In the genomic region with DNA sequence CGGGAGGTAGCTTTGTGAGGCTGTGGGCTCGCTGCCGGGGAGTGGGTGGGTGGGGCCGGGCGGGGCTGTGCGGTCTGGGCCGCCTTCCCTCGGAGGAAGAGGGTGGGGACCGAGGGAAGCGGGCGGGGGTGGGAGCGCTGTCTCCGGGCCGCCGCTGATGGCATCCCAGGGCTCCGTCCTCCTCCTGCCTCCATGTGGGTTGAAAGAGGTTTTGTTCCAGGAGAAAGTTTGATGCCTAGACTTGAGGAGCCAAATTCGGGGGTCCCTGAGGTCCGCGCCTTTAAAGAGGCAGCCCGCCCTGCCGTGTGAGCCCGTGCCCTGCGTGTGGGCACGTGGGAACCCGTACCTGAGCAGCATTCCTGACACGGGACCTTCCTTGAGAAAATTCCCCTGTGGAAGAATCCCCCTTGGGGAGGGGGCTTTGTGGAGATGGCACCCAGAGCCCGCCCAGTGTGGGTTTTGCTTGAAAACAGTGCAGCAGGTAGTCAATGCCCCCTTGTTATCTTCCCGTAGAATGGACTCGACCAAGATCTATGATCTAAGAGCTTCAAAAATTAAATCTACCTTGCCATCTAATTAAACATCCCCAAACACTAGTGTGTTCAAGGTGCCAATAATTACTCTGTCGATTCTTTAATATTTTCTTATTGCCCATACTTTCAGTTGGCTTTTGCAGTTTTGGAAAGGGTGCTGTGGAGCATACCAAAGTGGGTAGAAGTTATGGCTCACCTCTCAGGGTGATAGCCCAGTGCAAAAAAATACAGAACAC, we compare ENCODE assay signal across 8 cellular contexts.
DNase-seq lines count a peak whose midpoint lies in the region; ATAC-seq and TF ChIP-seq lines count a peak whose summit lies in the region.

No MANE protein-coding gene starts in this region.

- no peaks in the 10 kb centered on the region for H3F3A ChIP-seq in DOHH2 (ENCODE audit: control insufficient read depth, insufficient read depth)

- no peaks in the 10 kb centered on the region for H3K79me2 ChIP-seq in DOHH2 (ENCODE audit: control insufficient read depth, low read length)

- peak overlapping the region; percentile 76 for H3K4me3 ChIP-seq in DOHH2 (ENCODE audit: low read length)
- H3K4me3 ChIP-seq in WI38 (ENCODE audit: low read depth, low read length), result peak overlapping the region; percentile 60
- H3K4me3 ChIP-seq in skeletal muscle cell (ENCODE audit: low read depth, low read length), result peak overlapping the region; percentile 65

- peaks cover 8% of the 10 kb centered on the region for H3K4me1 ChIP-seq in DOHH2 (ENCODE audit: control insufficient read depth, low read length)

- intact Hi-C loops in left cardiac atrium (cut with DNase I), result loop anchor here in 1 of 2 donors (5.0 kb wide), 1 partner anchor 50 kb away; no protein-coding TSS in a partner anchor

- H3K9me2 ChIP-seq in DOHH2 (replicated peaks; ENCODE audit: control insufficient read depth, low read length), result no peaks in the 10 kb centered on the region

- TF ChIP-seq CTCF in DOHH2 (IDR thresholded peaks at IDR 0.05; ENCODE audit: low read depth, low read length, poor library complexity, severe bottlenecking), result no peak
- no peak for TF ChIP-seq CTCF in WI38 (IDR thresholded peaks at IDR 0.05; ENCODE audit: low read depth, low read length)

- no peaks in the 10 kb centered on the region for H3K9me3 ChIP-seq in DOHH2 (ENCODE audit: control insufficient read depth, insufficient read depth, low read length)

- DNase-seq in left cardiac atrium, result peak; percentile 47
- no peak for DNase-seq in skeletal muscle cell (ENCODE audit: low read depth)
- no peak for DNase-seq in SHP77 treated with DMSO at 0.1 percent for 48 hours (lab: John Stamatoyannopoulos, UW)
- DNase-seq in central memory CD4-positive, alpha-beta T cell, result no peak
- no peak for DNase-seq in GM19240 (ENCODE audit: insufficient read length, low spot score)

- H3K27me3 ChIP-seq in DOHH2 (ENCODE audit: control insufficient read depth, low read length), result peaks cover 62% of the 10 kb centered on the region

- H4K20me1 ChIP-seq in DOHH2 (ENCODE audit: control insufficient read depth, insufficient read depth, low read depth, low read length), result no peaks in the 10 kb centered on the region

- ATAC-seq in HG02610 (IDR thresholded peaks at IDR 0.05; ENCODE audit: unreplicated experiment), result peak; percentile 17
- peak; percentile 43 to 65 for ATAC-seq in left cardiac atrium

- peak overlapping the region; percentile 73 for H3K4me2 ChIP-seq in DOHH2 (ENCODE audit: low read length)

- no peak overlapping the region for H3K27ac ChIP-seq in DOHH2 (ENCODE audit: low read depth, low read length)

- no peaks in the 10 kb centered on the region for H3K36me3 ChIP-seq in DOHH2 (ENCODE audit: control insufficient read depth, low read length)
